In the genomic region with DNA sequence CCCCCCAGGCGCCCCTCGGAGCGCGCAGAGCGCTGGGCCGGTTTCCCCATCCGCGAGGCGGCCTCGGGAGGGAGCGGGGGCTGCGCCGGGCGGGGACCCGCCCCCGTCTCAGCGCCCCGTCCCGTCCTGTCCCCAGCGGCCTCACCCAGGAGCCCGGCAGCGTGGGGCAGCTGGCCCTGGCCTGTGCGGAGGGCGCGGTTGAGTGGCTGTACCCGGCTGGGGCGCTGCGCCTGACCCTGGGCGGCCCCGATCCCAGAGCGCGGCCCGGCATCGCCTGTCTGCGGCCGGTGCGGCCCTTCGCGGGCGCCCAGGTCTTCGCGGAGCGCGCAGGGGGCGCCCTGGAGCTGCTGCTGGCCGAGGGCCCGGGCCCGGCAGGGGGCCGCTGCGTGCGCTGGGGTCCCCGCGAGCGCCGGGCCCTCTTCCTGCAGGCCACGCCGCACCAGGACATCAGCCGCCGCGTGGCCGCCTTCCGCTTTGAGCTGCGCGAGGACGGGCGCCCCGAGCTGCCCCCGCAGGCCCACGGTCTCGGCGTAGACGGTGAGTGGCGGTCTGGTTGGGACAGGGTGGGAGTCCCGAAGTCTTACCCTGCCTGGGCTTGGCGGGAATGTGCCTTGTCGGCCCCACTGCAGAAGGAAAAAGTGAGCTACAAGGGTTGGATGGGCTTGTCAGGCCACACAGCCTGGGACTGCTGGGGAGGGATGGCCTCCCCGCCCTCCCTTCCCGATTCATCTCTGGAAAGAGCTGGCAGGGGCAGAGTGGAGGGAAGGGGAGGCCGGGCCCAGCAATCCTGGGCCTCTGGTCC, we compare ENCODE assay signal across 2 cellular contexts.
TF ChIP-seq lines count a peak whose summit lies in the region.

No MANE protein-coding gene starts in this region.

TF ChIP-seq in IMR-90, 13 proteins besides CTCF, POLR2A, EP300 and RAD21:
- TF ChIP-seq, protein P1, sequence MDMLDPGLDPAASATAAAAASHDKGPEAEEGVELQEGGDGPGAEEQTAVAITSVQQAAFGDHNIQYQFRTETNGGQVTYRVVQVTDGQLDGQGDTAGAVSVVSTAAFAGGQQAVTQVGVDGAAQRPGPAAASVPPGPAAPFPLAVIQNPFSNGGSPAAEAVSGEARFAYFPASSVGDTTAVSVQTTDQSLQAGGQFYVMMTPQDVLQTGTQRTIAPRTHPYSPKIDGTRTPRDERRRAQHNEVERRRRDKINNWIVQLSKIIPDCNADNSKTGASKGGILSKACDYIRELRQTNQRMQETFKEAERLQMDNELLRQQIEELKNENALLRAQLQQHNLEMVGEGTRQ (IDR thresholded peaks at IDR 0.05; ENCODE audit: low read depth, low read length): no peak
- no peak for TF ChIP-seq RFX5 (IDR thresholded peaks at IDR 0.05; ENCODE audit: low read depth, low read length)
- TF ChIP-seq SMC3 (IDR thresholded peaks at IDR 0.05; ENCODE audit: low read depth, low read length): no peak
- TF ChIP-seq MAFK (IDR thresholded peaks at IDR 0.05; ENCODE audit: low read depth, low read length): no peak
- TF ChIP-seq MAZ (IDR thresholded peaks at IDR 0.05; ENCODE audit: borderline replicate concordance, low read depth, low read length): no peak
- no peak for TF ChIP-seq RCOR1 (IDR thresholded peaks at IDR 0.05; ENCODE audit: insufficient replicate concordance, low read length)
- no peak for TF ChIP-seq CEBPB (IDR thresholded peaks at IDR 0.05; ENCODE audit: low read depth, low read length)
- TF ChIP-seq, protein P2, sequence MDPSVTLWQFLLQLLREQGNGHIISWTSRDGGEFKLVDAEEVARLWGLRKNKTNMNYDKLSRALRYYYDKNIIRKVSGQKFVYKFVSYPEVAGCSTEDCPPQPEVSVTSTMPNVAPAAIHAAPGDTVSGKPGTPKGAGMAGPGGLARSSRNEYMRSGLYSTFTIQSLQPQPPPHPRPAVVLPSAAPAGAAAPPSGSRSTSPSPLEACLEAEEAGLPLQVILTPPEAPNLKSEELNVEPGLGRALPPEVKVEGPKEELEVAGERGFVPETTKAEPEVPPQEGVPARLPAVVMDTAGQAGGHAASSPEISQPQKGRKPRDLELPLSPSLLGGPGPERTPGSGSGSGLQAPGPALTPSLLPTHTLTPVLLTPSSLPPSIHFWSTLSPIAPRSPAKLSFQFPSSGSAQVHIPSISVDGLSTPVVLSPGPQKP (IDR thresholded peaks at IDR 0.05; ENCODE audit: borderline replicate concordance, low read depth, low read length): no peak
- no peak for TF ChIP-seq CHD1 (IDR thresholded peaks at IDR 0.05; ENCODE audit: low read depth, low read length)
- no peak for TF ChIP-seq BHLHE40 (IDR thresholded peaks at IDR 0.05; ENCODE audit: low read depth, low read length)
- TF ChIP-seq MXI1 (IDR thresholded peaks at IDR 0.05; ENCODE audit: borderline replicate concordance, low read depth, low read length): no peak; the same call in 1 of the 2 replicates
- TF ChIP-seq NFE2L2 (IDR thresholded peaks at IDR 0.05; ENCODE audit: low read depth, low read length): no peak
- TF ChIP-seq FOS (IDR thresholded peaks at IDR 0.05; ENCODE audit: low read depth, low read length): no peak

TF ChIP-seq in GM12878, 131 proteins besides CTCF, POLR2A, EP300 and RAD21:
- no peak for TF ChIP-seq CBX3 (IDR thresholded peaks at IDR 0.05; ENCODE audit: borderline replicate concordance, low read depth)
- TF ChIP-seq SUZ12 (IDR thresholded peaks at IDR 0.05; ENCODE audit: unreplicated experiment): peak; percentile 48
- peak; percentile 70; the same call in 1 of the 2 replicates for TF ChIP-seq LARP7 (IDR thresholded peaks at IDR 0.05)
- TF ChIP-seq RCOR1 (conservative IDR thresholded peaks at IDR 0.05; ENCODE audit: low read depth, low read length): no peak
- TF ChIP-seq, protein P3, sequence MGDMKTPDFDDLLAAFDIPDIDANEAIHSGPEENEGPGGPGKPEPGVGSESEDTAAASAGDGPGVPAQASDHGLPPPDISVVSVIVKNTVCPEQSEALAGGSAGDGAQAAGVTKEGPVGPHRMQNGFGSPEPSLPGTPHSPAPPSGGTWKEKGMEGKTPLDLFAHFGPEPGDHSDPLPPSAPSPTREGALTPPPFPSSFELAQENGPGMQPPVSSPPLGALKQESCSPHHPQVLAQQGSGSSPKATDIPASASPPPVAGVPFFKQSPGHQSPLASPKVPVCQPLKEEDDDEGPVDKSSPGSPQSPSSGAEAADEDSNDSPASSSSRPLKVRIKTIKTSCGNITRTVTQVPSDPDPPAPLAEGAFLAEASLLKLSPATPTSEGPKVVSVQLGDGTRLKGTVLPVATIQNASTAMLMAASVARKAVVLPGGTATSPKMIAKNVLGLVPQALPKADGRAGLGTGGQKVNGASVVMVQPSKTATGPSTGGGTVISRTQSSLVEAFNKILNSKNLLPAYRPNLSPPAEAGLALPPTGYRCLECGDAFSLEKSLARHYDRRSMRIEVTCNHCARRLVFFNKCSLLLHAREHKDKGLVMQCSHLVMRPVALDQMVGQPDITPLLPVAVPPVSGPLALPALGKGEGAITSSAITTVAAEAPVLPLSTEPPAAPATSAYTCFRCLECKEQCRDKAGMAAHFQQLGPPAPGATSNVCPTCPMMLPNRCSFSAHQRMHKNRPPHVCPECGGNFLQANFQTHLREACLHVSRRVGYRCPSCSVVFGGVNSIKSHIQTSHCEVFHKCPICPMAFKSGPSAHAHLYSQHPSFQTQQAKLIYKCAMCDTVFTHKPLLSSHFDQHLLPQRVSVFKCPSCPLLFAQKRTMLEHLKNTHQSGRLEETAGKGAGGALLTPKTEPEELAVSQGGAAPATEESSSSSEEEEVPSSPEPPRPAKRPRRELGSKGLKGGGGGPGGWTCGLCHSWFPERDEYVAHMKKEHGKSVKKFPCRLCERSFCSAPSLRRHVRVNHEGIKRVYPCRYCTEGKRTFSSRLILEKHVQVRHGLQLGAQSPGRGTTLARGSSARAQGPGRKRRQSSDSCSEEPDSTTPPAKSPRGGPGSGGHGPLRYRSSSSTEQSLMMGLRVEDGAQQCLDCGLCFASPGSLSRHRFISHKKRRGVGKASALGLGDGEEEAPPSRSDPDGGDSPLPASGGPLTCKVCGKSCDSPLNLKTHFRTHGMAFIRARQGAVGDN (IDR thresholded peaks at IDR 0.05): no peak
- peak; percentile 86 for TF ChIP-seq HDAC6 (IDR thresholded peaks at IDR 0.05; ENCODE audit: unreplicated experiment)
- TF ChIP-seq GATAD2B (conservative IDR thresholded peaks at IDR 0.05; ENCODE audit: low read depth): peak; percentile 68; the same call in 1 of the 2 replicates
- TF ChIP-seq, protein P4, sequence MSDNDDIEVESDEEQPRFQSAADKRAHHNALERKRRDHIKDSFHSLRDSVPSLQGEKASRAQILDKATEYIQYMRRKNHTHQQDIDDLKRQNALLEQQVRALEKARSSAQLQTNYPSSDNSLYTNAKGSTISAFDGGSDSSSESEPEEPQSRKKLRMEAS (IDR thresholded peaks at IDR 0.05; ENCODE audit: low read depth, low read length): no peak
- TF ChIP-seq, protein P5, sequence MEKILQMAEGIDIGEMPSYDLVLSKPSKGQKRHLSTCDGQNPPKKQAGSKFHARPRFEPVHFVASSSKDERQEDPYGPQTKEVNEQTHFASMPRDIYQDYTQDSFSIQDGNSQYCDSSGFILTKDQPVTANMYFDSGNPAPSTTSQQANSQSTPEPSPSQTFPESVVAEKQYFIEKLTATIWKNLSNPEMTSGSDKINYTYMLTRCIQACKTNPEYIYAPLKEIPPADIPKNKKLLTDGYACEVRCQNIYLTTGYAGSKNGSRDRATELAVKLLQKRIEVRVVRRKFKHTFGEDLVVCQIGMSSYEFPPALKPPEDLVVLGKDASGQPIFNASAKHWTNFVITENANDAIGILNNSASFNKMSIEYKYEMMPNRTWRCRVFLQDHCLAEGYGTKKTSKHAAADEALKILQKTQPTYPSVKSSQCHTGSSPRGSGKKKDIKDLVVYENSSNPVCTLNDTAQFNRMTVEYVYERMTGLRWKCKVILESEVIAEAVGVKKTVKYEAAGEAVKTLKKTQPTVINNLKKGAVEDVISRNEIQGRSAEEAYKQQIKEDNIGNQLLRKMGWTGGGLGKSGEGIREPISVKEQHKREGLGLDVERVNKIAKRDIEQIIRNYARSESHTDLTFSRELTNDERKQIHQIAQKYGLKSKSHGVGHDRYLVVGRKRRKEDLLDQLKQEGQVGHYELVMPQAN (conservative IDR thresholded peaks at IDR 0.05): 0 out of 2 replicates have a peak, but pooled peaks have one; percentile 35
- TF ChIP-seq IKZF1 (conservative IDR thresholded peaks at IDR 0.05): peak; percentile 54; the same call in 1 of the 2 replicates
- 0 out of 2 replicates have a peak, but pooled peaks have one; percentile 37 for TF ChIP-seq NR2F1 (conservative IDR thresholded peaks at IDR 0.05)
